8 cellular contexts compared by ENCODE assay signal in genomic region chrX:40098264-40099045, GRCh38. TPM values are rescaled to one million over a fixed set of nuclear protein-coding genes. Genes with fewer than 3 reads are reported as not detected.
DNase-seq lines count a peak whose midpoint lies in the region; ATAC-seq and TF ChIP-seq lines count a peak whose summit lies in the region.

No MANE protein-coding gene starts in this region.

- peak; percentile 21 for ATAC-seq in GM21381 (IDR thresholded peaks at IDR 0.05; ENCODE audit: unreplicated experiment)
- ATAC-seq in foreskin keratinocyte = peak; percentile 53
- ATAC-seq in HG02884 (IDR thresholded peaks at IDR 0.05; ENCODE audit: unreplicated experiment) = no peak

- no peaks in the 10 kb centered on the region for H3K9me3 ChIP-seq in osteoblast (ENCODE audit: low read depth, low read length)

- H3K79me2 ChIP-seq in osteoblast (ENCODE audit: insufficient read depth, low read length) = peaks cover 16% of the 10 kb centered on the region

- peak overlapping the region; percentile 71 for H3K4me3 ChIP-seq in osteoblast (ENCODE audit: insufficient read depth, low read length)

- no peaks in the 10 kb centered on the region for H3K27me3 ChIP-seq in foreskin keratinocyte
- H3K27me3 ChIP-seq in osteoblast (ENCODE audit: insufficient read depth, low read length) = peaks cover 35% of the 10 kb centered on the region

- peak overlapping the region; percentile 78 for H3K4me2 ChIP-seq in osteoblast (ENCODE audit: insufficient read depth, low read length)

- H2AFZ ChIP-seq in osteoblast (ENCODE audit: low read length) = peak overlapping the region; percentile 29

- peaks cover 4% of the 10 kb centered on the region for H4K20me1 ChIP-seq in osteoblast (ENCODE audit: insufficient read depth, low read length)

- DNase-seq in COR-L47 (lab: John Stamatoyannopoulos, UW) (peak; percentile 42), NCI-H2227 (lab: John Stamatoyannopoulos, UW; ENCODE audit: unreplicated experiment) (peak; percentile 91), foreskin keratinocyte (no peak), osteoblast (ENCODE audit: insufficient read length, low spot score, missing footprints) (peak; percentile 81), DMS114 treated with DMSO at 0.1 percent for 48 hours (lab: John Stamatoyannopoulos, UW; ENCODE audit: unreplicated experiment) (no peak)
- DNase-seq in activated CD8-positive, alpha-beta memory T cell treated with anti-CD3 and anti-CD28 coated beads, Interleukin-2, amount 50 U/mL, for 48 hours = peak; percentile 64

- H3K36me3 ChIP-seq in osteoblast (ENCODE audit: insufficient read depth, low read length) = no peaks in the 10 kb centered on the region

- H3K4me1 ChIP-seq in foreskin keratinocyte = peaks cover 3% of the 10 kb centered on the region
- peaks cover 7% of the 10 kb centered on the region for H3K4me1 ChIP-seq in osteoblast (ENCODE audit: insufficient read depth, low read length)

- TF ChIP-seq CTCF in foreskin keratinocyte (conservative IDR thresholded peaks at IDR 0.05) (no peak), osteoblast (IDR thresholded peaks at IDR 0.05; ENCODE audit: extremely low read depth, low read depth, low read length) (no peak)

- H3K27ac ChIP-seq in foreskin keratinocyte (no peak overlapping the region), osteoblast (ENCODE audit: low read depth, low read length) (no peak overlapping the region)

RNA-seq across cellular contexts. Expression of gene BCOR, which starts 0.7 kb away (rescaled TPM):
- total RNA-seq in foreskin keratinocyte (20.4 and 22.5 TPM in 2 replicates), osteoblast (14.7 and 14.8 TPM in 2 replicates)
- 6.7 and 6.8 TPM in 2 replicates for polyA plus RNA-seq in foreskin keratinocyte

Comparison
In these comparisons a context has a peak if more than half of its experiments do, and no peak if none do; other contexts are left out.
1. DNase-seq: peak in COR-L47 (single experiment), NCI-H2227 (single experiment), activated CD8-positive, alpha-beta memory T cell treated with anti-CD3 and anti-CD28 coated beads, Interleukin-2, amount 50 U/mL, for 48 hours (single experiment) and osteoblast (single experiment); none in foreskin keratinocyte (0 of 2) and DMS114 treated with DMSO at 0.1 percent for 48 hours (single experiment).